Comparison of ENCODE assay signal across 8 cellular contexts in the genomic region with DNA sequence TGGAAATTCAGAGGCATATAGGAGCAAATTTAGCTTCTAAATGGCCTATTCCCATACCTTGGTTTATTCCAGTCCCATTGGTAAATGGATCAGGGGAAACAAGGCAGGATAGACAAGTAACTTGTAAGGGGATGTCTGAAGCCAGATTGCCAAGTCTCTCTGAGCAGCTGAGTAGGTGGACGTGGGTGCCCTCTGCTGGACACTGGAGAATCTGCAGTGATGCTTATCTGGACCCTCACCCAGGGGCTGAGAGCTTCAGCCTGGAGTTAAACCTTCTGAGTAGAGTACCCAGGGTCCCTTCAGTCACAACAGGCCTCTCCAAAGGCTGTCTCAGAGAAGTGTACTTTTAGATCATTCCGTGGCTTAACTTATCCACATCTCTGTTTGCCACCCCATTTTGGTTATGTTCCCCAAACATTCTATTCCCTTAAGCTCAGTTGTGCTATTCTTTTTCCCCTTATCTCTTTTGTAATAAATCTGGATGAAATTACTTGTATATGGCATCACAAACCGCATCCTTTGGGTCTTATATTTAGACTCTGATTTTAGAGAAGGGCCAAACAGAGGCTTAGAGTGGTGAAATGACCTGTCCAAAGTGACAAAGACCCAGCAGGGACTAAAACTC.
DNase-seq lines count a peak whose midpoint lies in the region; ATAC-seq and TF ChIP-seq lines count a peak whose summit lies in the region.

No MANE protein-coding gene starts in this region.

- no peak overlapping the region for H3K27ac ChIP-seq in ovary
- no peak overlapping the region for H3K27ac ChIP-seq in upper lobe of left lung

- TF ChIP-seq EP300 in ovary (IDR thresholded peaks at IDR 0.05) (no peak), upper lobe of left lung (IDR thresholded peaks at IDR 0.05) (no peak)

- TF ChIP-seq CTCF in foreskin fibroblast (IDR thresholded peaks at IDR 0.05; ENCODE audit: low read depth, low read length) (peak; percentile 95), ovary (IDR thresholded peaks at IDR 0.05) (peak in 1 of 3 donors; percentile 35), upper lobe of left lung (IDR thresholded peaks at IDR 0.05) (peak; percentile 40 to 82 (median 72))

- DNase-seq in COLO668 (lab: John Stamatoyannopoulos, UW; ENCODE audit: unreplicated experiment) (peak; percentile 48), HS-27A (ENCODE audit: low read depth) (peak; percentile 11), RPMI7951 (ENCODE audit: low read depth) (peak; percentile 42), foreskin fibroblast (peak; percentile 5 to 29), ovary (peak; percentile 8 to 53 (median 40)), upper lobe of left lung (peak in 1 of 2 donors; percentile 39)
- DNase-seq in activated T-helper 1 cell treated with anti-CD3 and anti-CD28 coated beads, Interleukin-2, amount 50 U/mL, for 16 hours (ENCODE audit: low read depth in 1 of 2, low spot score in 1 of 2): peak; percentile 21 to 47

- H3K36me3 ChIP-seq in ovary: no peaks in the 10 kb centered on the region
- H3K36me3 ChIP-seq in upper lobe of left lung: no peaks in the 10 kb centered on the region

- ATAC-seq in GM19455 (IDR thresholded peaks at IDR 0.05; ENCODE audit: unreplicated experiment) (peak; percentile 88), upper lobe of left lung (ENCODE audit: low FRiP score in 2 of 2) (peak; percentile 44 to 80)

- H3K4me3 ChIP-seq in foreskin fibroblast (ENCODE audit: low read depth in 1 of 2, low read length in 2 of 2) (no peak overlapping the region), ovary (no peak overlapping the region), upper lobe of left lung (no peak overlapping the region)

- no peaks in the 10 kb centered on the region for H3K9me3 ChIP-seq in ovary
- no peaks in the 10 kb centered on the region for H3K9me3 ChIP-seq in upper lobe of left lung

- TF ChIP-seq POLR2A in ovary (IDR thresholded peaks at IDR 0.05): no peak
- TF ChIP-seq POLR2A in upper lobe of left lung (IDR thresholded peaks at IDR 0.05): no peak

- H3K27me3 ChIP-seq in ovary (no peaks in the 10 kb centered on the region), upper lobe of left lung (no peaks in the 10 kb centered on the region)

- WGBS in ovary, 3 donors: 29 to 34% (median 29%) methylated on average over 3 of the region's 3 CpGs
- WGBS in upper lobe of left lung, 2 donors: 21% methylated on average over 3 of the region's 3 CpGs

- intact Hi-C loops in ovary (cut with DNase I): loop anchor here in 2 of 4 donors (5.0 to 10.0 kb wide), 2 partner anchors 316 to 318 kb away; no protein-coding TSS in a partner anchor

- H3K4me1 ChIP-seq in ovary (ENCODE audit: insufficient read depth) (peaks cover 7% of the 10 kb centered on the region), upper lobe of left lung (no peaks in the 10 kb centered on the region)
